Comparison of ENCODE assay signal across 8 cellular contexts in genomic region chr1:171841931-171842723, GRCh38. TPM values are rescaled to one million over a fixed set of nuclear protein-coding genes. Genes with fewer than 3 reads are reported as not detected.
DNase-seq lines count a peak whose midpoint lies in the region; ATAC-seq and TF ChIP-seq lines count a peak whose summit lies in the region.

No MANE protein-coding gene starts in this region.

- H3K27me3 ChIP-seq in CD4-positive, alpha-beta T cell (ENCODE audit: control insufficient read depth, insufficient read depth, low read length), result peaks cover 10% of the 10 kb centered on the region

- peak overlapping the region; percentile 61 for H3K4me3 ChIP-seq in fibroblast of pulmonary artery (replicated peaks; ENCODE audit: low read depth, low read length)

- no peak for TF ChIP-seq CTCF in CD4-positive, alpha-beta T cell (IDR thresholded peaks at IDR 0.05)
- TF ChIP-seq CTCF in fibroblast of pulmonary artery (IDR thresholded peaks at IDR 0.05; ENCODE audit: low read length, missing control alignments) (no peak), neural crest cell (conservative IDR thresholded peaks at IDR 0.05) (no peak)

- H3K27me3 Mint-ChIP-seq in CD4-positive, alpha-beta T cell, result peaks cover 5% of the 10 kb centered on the region
- peaks cover 32% of the 10 kb centered on the region for H3K27me3 Mint-ChIP-seq in activated CD8-positive, alpha-beta T cell treated with anti-CD3 and anti-CD28 coated beads, Interleukin-2, amount 10 ng/mL, durations not matched to agents 7 days and 5 days (ENCODE audit: low read depth)
- H3K27me3 Mint-ChIP-seq in neural crest cell (ENCODE audit: low read depth), result peaks cover 31% of the 10 kb centered on the region

- peak; percentile 24 for ATAC-seq in CD4-positive, alpha-beta T cell (ENCODE audit: poor library complexity)
- ATAC-seq in HG02970 (IDR thresholded peaks at IDR 0.05; ENCODE audit: low FRiP score, unreplicated experiment) (peak; percentile 5), HG02852 (IDR thresholded peaks at IDR 0.05; ENCODE audit: unreplicated experiment) (no peak)
- no peak for ATAC-seq in activated CD8-positive, alpha-beta T cell treated with anti-CD3 and anti-CD28 coated beads, Interleukin-2, amount 10 ng/mL, durations not matched to agents 7 days and 5 days

- H3K9me3 Mint-ChIP-seq in CD4-positive, alpha-beta T cell, result no peaks in the 10 kb centered on the region
- no peaks in the 10 kb centered on the region for H3K9me3 Mint-ChIP-seq in activated CD8-positive, alpha-beta T cell treated with anti-CD3 and anti-CD28 coated beads, Interleukin-2, amount 10 ng/mL, durations not matched to agents 7 days and 5 days (ENCODE audit: insufficient read depth)
- H3K9me3 Mint-ChIP-seq in neural crest cell, result no peaks in the 10 kb centered on the region

- CTCF ChIA-PET in CD4-positive, alpha-beta T cell (lab: Charles Lee), result interaction anchor here (0.8 kb wide), 1 partner anchor 42 kb away, joined by 3 read pairs; no protein-coding TSS in a partner anchor
- CTCF ChIA-PET in activated CD8-positive, alpha-beta T cell treated with anti-CD3 and anti-CD28 coated beads, Interleukin-2, amount 10 ng/mL, durations not matched to agents 7 days and 5 days (lab: Charles Lee), result interaction anchor here (0.5 to 5.0 kb wide), 8 partner anchors 20 to 198 kb away, joined by 3 to 24 read pairs (median 3); partner anchors contain the start of gene VAMP4

- peak overlapping the region; percentile 94 for H3K4me3 Mint-ChIP-seq in CD4-positive, alpha-beta T cell
- peak overlapping the region; percentile 78 for H3K4me3 Mint-ChIP-seq in activated CD8-positive, alpha-beta T cell treated with anti-CD3 and anti-CD28 coated beads, Interleukin-2, amount 10 ng/mL, durations not matched to agents 7 days and 5 days
- peak overlapping the region; percentile 94 for H3K4me3 Mint-ChIP-seq in neural crest cell

- no peak overlapping the region for H3K27ac ChIP-seq in CD4-positive, alpha-beta T cell (ENCODE audit: low read depth, low read length)

- peak overlapping the region; percentile 62 for H3K27ac Mint-ChIP-seq in CD4-positive, alpha-beta T cell
- H3K27ac Mint-ChIP-seq in activated CD8-positive, alpha-beta T cell treated with anti-CD3 and anti-CD28 coated beads, Interleukin-2, amount 10 ng/mL, durations not matched to agents 7 days and 5 days, result no peak overlapping the region
- no peak overlapping the region for H3K27ac Mint-ChIP-seq in neural crest cell (ENCODE audit: unreplicated experiment)

- peaks cover 4% of the 10 kb centered on the region for H3K36me3 Mint-ChIP-seq in CD4-positive, alpha-beta T cell (ENCODE audit: low read depth)
- H3K36me3 Mint-ChIP-seq in activated CD8-positive, alpha-beta T cell treated with anti-CD3 and anti-CD28 coated beads, Interleukin-2, amount 10 ng/mL, durations not matched to agents 7 days and 5 days (ENCODE audit: low read depth), result no peaks in the 10 kb centered on the region
- H3K36me3 Mint-ChIP-seq in neural crest cell (ENCODE audit: low read depth), result no peaks in the 10 kb centered on the region

- peak in 5 of 10 experiments; percentile 3 to 9 (median 7) for DNase-seq in CD4-positive, alpha-beta T cell
- peak; percentile 24 for DNase-seq in activated CD8-positive, alpha-beta T cell treated with anti-CD3 and anti-CD28 coated beads, Interleukin-2, amount 10 ng/mL, durations not matched to agents 7 days and 5 days
- DNase-seq in fibroblast of pulmonary artery (ENCODE audit: low read depth) (no peak), neural crest cell (ENCODE audit: low read depth, low spot score) (peak; percentile 18), NCI-H1694 treated with DMSO at 0.1 percent for 48 hours (lab: John Stamatoyannopoulos, UW) (no peak), NAMALWA (ENCODE audit: low spot score) (no peak)

- intact Hi-C loops in CD4-positive, alpha-beta T cell (cut with DNase I, micrococcal nuclease), result loop anchor here (1.0 to 10.0 kb wide), 10 partner anchors 61 to 1765 kb away; partner anchors contain the start of genes METTL13 (in 2 of the 2), GORAB (in 1 of the 2), PIGC (in 1 of the 2) and PRRC2C (in 1 of the 2)

- no peaks in the 10 kb centered on the region for H3K9me3 ChIP-seq in CD4-positive, alpha-beta T cell (ENCODE audit: control insufficient read depth, low read length)

- H3K4me1 Mint-ChIP-seq in CD4-positive, alpha-beta T cell (ENCODE audit: low read depth), result peaks cover 18% of the 10 kb centered on the region
- peaks cover 16% of the 10 kb centered on the region for H3K4me1 Mint-ChIP-seq in activated CD8-positive, alpha-beta T cell treated with anti-CD3 and anti-CD28 coated beads, Interleukin-2, amount 10 ng/mL, durations not matched to agents 7 days and 5 days (ENCODE audit: low read depth)
- H3K4me1 Mint-ChIP-seq in neural crest cell, result peaks cover 18% of the 10 kb centered on the region

- POLR2A ChIA-PET in CD4-positive, alpha-beta T cell (lab: Charles Lee), result interaction anchor here (0.6 to 2.2 kb wide), 15 partner anchors 11 to 690 kb away, joined by 3 to 14 read pairs (median 4); partner anchors contain the start of genes FMO4, METTL13, PRRC2C and SUCO
- POLR2A ChIA-PET in activated CD8-positive, alpha-beta T cell treated with anti-CD3 and anti-CD28 coated beads, Interleukin-2, amount 10 ng/mL, durations not matched to agents 7 days and 5 days (lab: Charles Lee), result interaction anchor here (0.6 to 1.9 kb wide), 3 partner anchors 61 to 334 kb away, joined by 3 to 6 read pairs (median 5); partner anchors contain the start of gene METTL13

RNA-seq across cellular contexts. Expression of gene DNM3, which starts 0.8 kb away (rescaled TPM):
- total RNA-seq in CD4-positive, alpha-beta T cell, result 1 to 10 TPM; 1.6 to 1.8 TPM
- 1 to 10 TPM; 1.5 to 1.6 TPM for total RNA-seq in activated CD8-positive, alpha-beta T cell treated with anti-CD3 and anti-CD28 coated beads, Interleukin-2, amount 10 ng/mL, durations not matched to agents 7 days and 5 days
- total RNA-seq in neural crest cell, result 3.5 and 3.9 TPM in 2 replicates

Comparison
In these comparisons a context has a peak if more than half of its experiments do, and no peak if none do; other contexts are left out.
1. ATAC-seq: peak in CD4-positive, alpha-beta T cell (single experiment) and HG02970 (single experiment); none in activated CD8-positive, alpha-beta T cell treated with anti-CD3 and anti-CD28 coated beads, Interleukin-2, amount 10 ng/mL, durations not matched to agents 7 days and 5 days (single experiment) and HG02852 (single experiment).
2. DNase-seq: peak in activated CD8-positive, alpha-beta T cell treated with anti-CD3 and anti-CD28 coated beads, Interleukin-2, amount 10 ng/mL, durations not matched to agents 7 days and 5 days (single experiment) and neural crest cell (single experiment); none in fibroblast of pulmonary artery (single experiment), NCI-H1694 treated with DMSO at 0.1 percent for 48 hours (single experiment) and NAMALWA (single experiment).
3. Peak in every context shown above with its lines, with median percentiles within 50 percentile points of each other: H3K4me3 Mint-ChIP-seq.